11 cellular contexts compared by ENCODE assay signal in the genomic region with DNA sequence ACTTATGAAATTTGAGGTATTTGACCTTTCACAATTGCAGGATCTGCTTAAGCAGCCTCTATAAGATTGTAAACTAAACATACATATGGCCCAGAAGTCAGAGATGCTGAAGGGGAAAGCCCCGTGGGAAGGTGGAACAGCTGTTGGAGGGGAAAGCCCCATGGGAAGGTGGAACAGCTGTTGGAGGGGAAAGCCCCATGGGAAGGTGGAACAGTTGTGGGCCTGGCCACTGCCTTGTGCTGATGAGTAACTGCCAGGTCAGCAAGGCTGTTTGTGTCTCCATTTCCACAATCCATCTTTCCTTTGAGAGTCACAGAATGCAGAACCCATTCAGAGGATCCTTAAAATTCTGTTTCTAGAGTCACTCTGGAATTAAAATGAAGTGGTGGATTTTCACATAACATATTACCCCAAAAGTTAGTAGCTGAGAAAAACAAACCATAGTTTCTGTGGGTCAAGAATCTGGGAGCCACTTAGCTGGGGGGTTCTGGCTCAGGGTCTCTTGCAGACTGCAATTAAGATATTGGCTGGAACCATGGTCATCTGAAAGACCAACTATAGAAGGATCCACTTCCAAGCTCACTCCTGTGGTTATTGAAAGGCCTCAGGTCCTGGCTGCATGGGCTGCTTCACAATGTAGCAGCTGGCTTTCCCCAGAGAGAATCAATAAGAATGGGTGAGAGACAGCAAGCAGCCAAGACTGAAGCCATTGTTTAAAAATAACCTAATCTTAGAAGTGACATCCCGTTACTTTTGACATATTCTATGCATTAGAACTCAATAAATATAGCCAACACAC.
A peak's percentile ranks its signal among the peaks of the same experiment; 100 is the strongest.
DNase-seq lines count a peak whose midpoint lies in the region; ATAC-seq, FAIRE-seq and TF ChIP-seq lines count a peak whose summit lies in the region.
"Had no signal": no experiment of that assay in that cellular context is flagged by ENCODE, and none has a peak within 500 bp of the region (broad histone marks: within the 10 kb centered on the region; RNA-seq: fewer than 3 reads in every experiment).

No MANE protein-coding gene starts in this region.

- in situ Hi-C loops in GM12878 (cut with MboI) = no loop called here

- 22% methylated on average over 2 of the region's 2 CpGs for WGBS in GM12878 (ENCODE audit: insufficient coverage, insufficient replicate concordance, low lambda C conversion rate, missing lambda C conversion rate)

- RAD21 ChIA-PET in GM12878 (lab: Charles Lee; ENCODE audit: unreplicated experiment) = interaction anchor here (0.8 to 2.8 kb wide), 7 partner anchors 10 to 778 kb away, joined by 3 to 12 read pairs (median 4); no protein-coding TSS in a partner anchor

- H3K4me2 ChIP-seq in GM12878 (ENCODE audit: control insufficient read depth, insufficient read depth) = 0 out of 2 replicates have a peak overlapping the region, but pooled peaks have one; percentile 31

- no peaks in the 10 kb centered on the region for H3K36me3 Mint-ChIP-seq in CD4-positive, alpha-beta memory T cell

- SMC1A ChIA-PET in GM12878 (lab: Charles Lee; ENCODE audit: uncharacterized antibody, unreplicated experiment) = interaction anchor here (1.1 to 5.2 kb wide), 17 partner anchors 9 to 229 kb away, joined by 3 to 44 read pairs (median 6); no protein-coding TSS in a partner anchor

- H3K4me1 Mint-ChIP-seq in CD4-positive, alpha-beta memory T cell = no peaks in the 10 kb centered on the region

- no peak for TF ChIP-seq EP300 in GM12878 (IDR thresholded peaks at IDR 0.05; ENCODE audit: borderline replicate concordance in 1 of 2, control insufficient read depth in 1 of 2, low read depth in 2 of 2, low read length in 2 of 2)

- DNase-seq in DMS 273 (lab: John Stamatoyannopoulos, UW; ENCODE audit: unreplicated experiment) (peak; percentile 87), GM19238 (ENCODE audit: insufficient read length, low spot score) (peak; percentile 7), GM12878 (ENCODE audit: low read depth, low spot score) (peak; percentile 40), NCI-H510A (lab: John Stamatoyannopoulos, UW) (no peak), cortex of kidney (lab: John Stamatoyannopoulos, UW) (no peak), Right ventricle myocardium superior (no peak)
- DNase-seq in CD4-positive, alpha-beta memory T cell = no peak
- DNase-seq: GDM1, testis had no signal

- no peak overlapping the region; the same call in 1 of the 2 replicates for H3K27ac ChIP-seq in GM12878 (ENCODE audit: control insufficient read depth, insufficient read depth)
- no peak overlapping the region for H3K27ac ChIP-seq in CD4-positive, alpha-beta memory T cell (ENCODE audit: low read depth, low read length)
- H3K27ac ChIP-seq: neutrophil, testis had no signal

- H3K9me3 Mint-ChIP-seq in CD4-positive, alpha-beta memory T cell = no peaks in the 10 kb centered on the region

- BruUV-seq in GM12878 (replicated peaks; lab: Mats Ljungman, UMichigan) = no TSS peak

- H3K9ac ChIP-seq in GM12878 (ENCODE audit: control insufficient read depth, insufficient read depth, low read length) = no peak overlapping the region

- intact Hi-C loops in GM12878 (cut with micrococcal nuclease; ENCODE audit: unreplicated experiment) (no loop called here), Right ventricle myocardium superior (cut with DNase I) (no loop called here)
- intact Hi-C loops in CD4-positive, alpha-beta memory T cell (cut with micrococcal nuclease) = no loop called here

- TF ChIP-seq CTCF in GM12878 (IDR thresholded peaks at IDR 0.05 in 2 of 3, conservative IDR thresholded peaks at IDR 0.05 in 1 of 3; ENCODE audit: control insufficient read depth in 2 of 3, extremely low read depth in 1 of 3, insufficient read depth in 1 of 3, low read depth in 3 of 3, low read length in 3 of 3) = no peak

- peaks cover 14 to 15% of the 10 kb centered on the region in 2 donors for H3K27me3 Mint-ChIP-seq in CD4-positive, alpha-beta memory T cell

- no peak for TF ChIP-seq POLR2A in GM12878 (IDR thresholded peaks at IDR 0.05; ENCODE audit: low read depth, low read length)

- H3K4me1 ChIP-seq in GM12878 (ENCODE audit: control insufficient read depth, insufficient read depth, low read length) = peaks cover 16% of the 10 kb centered on the region
- H3K4me1 ChIP-seq in CD4-positive, alpha-beta memory T cell (ENCODE audit: insufficient read depth, low read length) = no peaks in the 10 kb centered on the region
- H3K4me1 ChIP-seq: testis had no signal

- ATAC-seq in HG02973 (IDR thresholded peaks at IDR 0.05; ENCODE audit: unreplicated experiment) = peak; percentile 88
- ATAC-seq in GM12878 = peak; percentile 88
- no peak for ATAC-seq in Right ventricle myocardium superior (ENCODE audit: poor library complexity)

- H3K27ac Mint-ChIP-seq in CD4-positive, alpha-beta memory T cell = no peak overlapping the region

- H2AFZ ChIP-seq in GM12878 (ENCODE audit: control insufficient read depth, low read depth, low read length) = no peak overlapping the region

- no peaks in the 10 kb centered on the region for H3K79me2 ChIP-seq in GM12878 (ENCODE audit: control insufficient read depth, insufficient read depth, low read length)

- H3K4me3 ChIP-seq in GM12878 = no peak overlapping the region
- no peak overlapping the region for H3K4me3 ChIP-seq in CD4-positive, alpha-beta memory T cell (ENCODE audit: low read length in 2 of 2)
- H3K4me3 ChIP-seq: testis had no signal

- no peak for FAIRE-seq in GM12878 (lab: Jason Lieb, UNC)

- H3K4me3 Mint-ChIP-seq in CD4-positive, alpha-beta memory T cell = no peak overlapping the region

- CTCF ChIA-PET in GM12878 (lab: Yijun Ruan, JAX) = interaction anchor here (0.6 to 3.0 kb wide), 6 partner anchors 10 to 1261 kb away, joined by 3 to 12 read pairs (median 4); no protein-coding TSS in a partner anchor
- CTCF ChIA-PET in CD4-positive, alpha-beta memory T cell (lab: Charles Lee; ENCODE audit: partially characterized antibody) = interaction anchor here (0.9 kb wide), 1 partner anchor 174 kb away, joined by 3 read pairs; no protein-coding TSS in a partner anchor

- H3K27me3 ChIP-seq in GM12878 (replicated peaks in 1 of 2; ENCODE audit: control insufficient read depth in 2 of 2, insufficient read depth in 2 of 2, low read length in 1 of 2) = no peaks in the 10 kb centered on the region
- no peaks in the 10 kb centered on the region for H3K27me3 ChIP-seq in CD4-positive, alpha-beta memory T cell (ENCODE audit: insufficient read depth, low read length)
- H3K27me3 ChIP-seq: neutrophil, testis had no signal

- H4K20me1 ChIP-seq in GM12878 (ENCODE audit: control insufficient read depth, insufficient read depth) = no peaks in the 10 kb centered on the region

- no peaks in the 10 kb centered on the region; the same call in 1 of the 3 replicates for H3K9me3 ChIP-seq in GM12878 (replicated peaks; ENCODE audit: control insufficient read depth, insufficient read depth, low read length)
- H3K9me3 ChIP-seq in CD4-positive, alpha-beta memory T cell (ENCODE audit: control insufficient read depth in 1 of 2, low read length in 2 of 2) = no peaks in the 10 kb centered on the region
- H3K9me3 ChIP-seq: neutrophil, testis had no signal

- no peaks in the 10 kb centered on the region for H3K36me3 ChIP-seq in GM12878 (ENCODE audit: control insufficient read depth in 2 of 2, insufficient read depth in 2 of 2, low read length in 1 of 2)
- no peaks in the 10 kb centered on the region for H3K36me3 ChIP-seq in CD4-positive, alpha-beta memory T cell (ENCODE audit: insufficient read depth, low read length)
- H3K36me3 ChIP-seq: neutrophil had no signal

- POLR2A ChIA-PET in GM12878 (lab: Charles Lee) = interaction anchor here (0.7 to 2.4 kb wide), 3 partner anchors 10 to 78 kb away, joined by 3 to 11 read pairs (median 3); no protein-coding TSS in a partner anchor
- POLR2A ChIA-PET in CD4-positive, alpha-beta memory T cell (lab: Charles Lee; ENCODE audit: partially characterized antibody) = no interaction called here

- TF ChIP-seq RAD21 in GM12878 (IDR thresholded peaks at IDR 0.05; ENCODE audit: insufficient read depth, low read depth, low read length) = no peak

TF ChIP-seq in GM12878, 131 proteins besides CTCF, POLR2A, EP300 and RAD21 (continues in another document):
- no peak for TF ChIP-seq SIN3A (IDR thresholded peaks at IDR 0.05; ENCODE audit: low read depth, low read length)
- TF ChIP-seq CBX5 (IDR thresholded peaks at IDR 0.05; ENCODE audit: low read depth) = no peak
- TF ChIP-seq IKZF1 (conservative IDR thresholded peaks at IDR 0.05) = peak; percentile 88
- TF ChIP-seq RFX5 (IDR thresholded peaks at IDR 0.05; ENCODE audit: low read depth, low read length) = no peak
- TF ChIP-seq TAF1 (IDR thresholded peaks at IDR 0.05; ENCODE audit: borderline replicate concordance, low read depth, low read length) = no peak
- TF ChIP-seq FOXK2 (IDR thresholded peaks at IDR 0.05) = no peak
- peak; percentile 75 to 87 for TF ChIP-seq IKZF2 (IDR thresholded peaks at IDR 0.05)
- TF ChIP-seq MEF2A (IDR thresholded peaks at IDR 0.05; ENCODE audit: insufficient read depth, low read depth, low read length) = no peak
- no peak for TF ChIP-seq CBFB (IDR thresholded peaks at IDR 0.05; ENCODE audit: low read depth)

Comparison
In these comparisons a context has a peak if more than half of its experiments do, and no peak if none do; other contexts are left out.
1. DNase-seq: peak in DMS 273 (single experiment), GM19238 (single experiment) and GM12878 (single experiment); none in CD4-positive, alpha-beta memory T cell (0 of 5), NCI-H510A (single experiment), cortex of kidney (single experiment) and Right ventricle myocardium superior (single experiment).